Comparison of ENCODE assay signal across 8 cellular contexts in genomic region chr3:184230081-184230602, GRCh38. TPM values are rescaled to one million over a fixed set of nuclear protein-coding genes. Genes with fewer than 3 reads are reported as not detected.
DNase-seq lines count a peak whose midpoint lies in the region; ATAC-seq and TF ChIP-seq lines count a peak whose summit lies in the region.

No MANE protein-coding gene starts in this region.

- H3K36me3 Mint-ChIP-seq in natural killer cell treated with Interleukin-12 subunit alpha and Interleukin-12 subunit beta and Interleukin-15 and Interleukin-18, amount 100 ng/mL, for 72 hours, result peaks cover 6% of the 10 kb centered on the region

- H3K4me1 ChIP-seq in left ventricle myocardium inferior, result peaks cover 23% of the 10 kb centered on the region
- H3K4me1 ChIP-seq in urinary bladder (ENCODE audit: insufficient read depth), result peaks cover 4% of the 10 kb centered on the region

- 1% methylated on average over 61 of the region's 61 CpGs for WGBS in urinary bladder

- TF ChIP-seq CTCF in left ventricle myocardium inferior (IDR thresholded peaks at IDR 0.05; ENCODE audit: borderline replicate concordance) (no peak), VCaP (conservative IDR thresholded peaks at IDR 0.05) (no peak)

- H3K4me3 ChIP-seq in left ventricle myocardium inferior (peak overlapping the region; percentile 68), urinary bladder (ENCODE audit: low read depth, low read length) (peak overlapping the region; percentile 45)

- H3K4me1 Mint-ChIP-seq in natural killer cell treated with Interleukin-12 subunit alpha and Interleukin-12 subunit beta and Interleukin-15 and Interleukin-18, amount 100 ng/mL, for 72 hours (ENCODE audit: low read depth in 2 of 2), result peaks cover 6 to 12% of the 10 kb centered on the region in 2 donors

- intact Hi-C loops in left ventricle myocardium inferior (cut with micrococcal nuclease) (no loop called here), cardiac septum (cut with DNase I) (no loop called here)

- peaks cover 45 to 50% of the 10 kb centered on the region in 2 donors for H3K27me3 Mint-ChIP-seq in natural killer cell treated with Interleukin-12 subunit alpha and Interleukin-12 subunit beta and Interleukin-15 and Interleukin-18, amount 100 ng/mL, for 72 hours

- DNase-seq in left ventricle myocardium inferior (no peak), cardiac septum (ENCODE audit: low spot score) (no peak), left kidney (ENCODE audit: low read depth, low spot score) (peak; percentile 54), hippocampal formation (lab: John Stamatoyannopoulos, UW) (no peak), NCI-H1092 treated with DMSO at 0.1 percent for 48 hours (lab: John Stamatoyannopoulos, UW) (no peak)
- DNase-seq in natural killer cell treated with Interleukin-12 subunit alpha and Interleukin-12 subunit beta and Interleukin-15 and Interleukin-18, amount 100 ng/mL, for 72 hours (ENCODE audit: low spot score), result no peak

- peaks cover 99% of the 10 kb centered on the region for H3K27me3 ChIP-seq in left ventricle myocardium inferior (ENCODE audit: low read depth)

- no peak for ATAC-seq in natural killer cell treated with Interleukin-12 subunit alpha and Interleukin-12 subunit beta and Interleukin-15 and Interleukin-18, amount 100 ng/mL, for 72 hours

- H3K36me3 ChIP-seq in left ventricle myocardium inferior (no peaks in the 10 kb centered on the region), urinary bladder (ENCODE audit: insufficient read depth) (no peaks in the 10 kb centered on the region)

- no peaks in the 10 kb centered on the region for H3K9me3 ChIP-seq in left ventricle myocardium inferior (replicated peaks)

- no peak overlapping the region for H3K27ac Mint-ChIP-seq in natural killer cell treated with Interleukin-12 subunit alpha and Interleukin-12 subunit beta and Interleukin-15 and Interleukin-18, amount 100 ng/mL, for 72 hours

- H3K27ac ChIP-seq in left ventricle myocardium inferior (replicated peaks) (no peak overlapping the region), VCaP (peak overlapping the region; percentile 77), urinary bladder (ENCODE audit: low read depth) (no peak overlapping the region)

- H3K9me3 Mint-ChIP-seq in natural killer cell treated with Interleukin-12 subunit alpha and Interleukin-12 subunit beta and Interleukin-15 and Interleukin-18, amount 100 ng/mL, for 72 hours, result no peaks in the 10 kb centered on the region

- no peak overlapping the region for H3K4me3 Mint-ChIP-seq in natural killer cell treated with Interleukin-12 subunit alpha and Interleukin-12 subunit beta and Interleukin-15 and Interleukin-18, amount 100 ng/mL, for 72 hours

RNA-seq across cellular contexts. Expression of gene VWA5B2, which starts 0.8 kb away (rescaled TPM):
- total RNA-seq in left ventricle myocardium inferior (not detected), cardiac septum (not detected), urinary bladder (0.05 TPM)
- 0.33 TPM for polyA plus RNA-seq in urinary bladder
- total RNA-seq in natural killer cell treated with Interleukin-12 subunit alpha and Interleukin-12 subunit beta and Interleukin-15 and Interleukin-18, amount 100 ng/mL, for 72 hours, result not detected

RNA-seq across cellular contexts. Expression of gene ALG3, which starts 18.6 kb away (rescaled TPM):
- 16.1 TPM for total RNA-seq in left ventricle myocardium inferior
- 14.1 TPM for total RNA-seq in cardiac septum
- total RNA-seq in urinary bladder, result 17.0 TPM
- polyA plus RNA-seq in urinary bladder, result 49.5 TPM
- total RNA-seq in natural killer cell treated with Interleukin-12 subunit alpha and Interleukin-12 subunit beta and Interleukin-15 and Interleukin-18, amount 100 ng/mL, for 72 hours, result 10 to 100 TPM; 52.2 to 80.2 TPM

RNA-seq across cellular contexts. Expression of gene EEF1AKMT4, which starts 19.3 kb away (rescaled TPM):
- total RNA-seq in left ventricle myocardium inferior (1.6 TPM), cardiac septum (1.5 TPM), urinary bladder (1.7 TPM)
- polyA plus RNA-seq in urinary bladder, result 2.6 TPM
- 10 to 100 TPM; 11.9 to 16.8 TPM for total RNA-seq in natural killer cell treated with Interleukin-12 subunit alpha and Interleukin-12 subunit beta and Interleukin-15 and Interleukin-18, amount 100 ng/mL, for 72 hours

RNA-seq across cellular contexts. Expression of gene CAMK2N2, which starts 31.2 kb away (rescaled TPM):
- total RNA-seq in left ventricle myocardium inferior, result 0.16 TPM
- total RNA-seq in cardiac septum, result 0.30 TPM
- 0.26 TPM for total RNA-seq in urinary bladder
- 0.29 TPM for polyA plus RNA-seq in urinary bladder
- 1 to 10 TPM in 1 of 2 donors, under 1 TPM in 1; 0.53 to 1.2 TPM for total RNA-seq in natural killer cell treated with Interleukin-12 subunit alpha and Interleukin-12 subunit beta and Interleukin-15 and Interleukin-18, amount 100 ng/mL, for 72 hours

RNA-seq across cellular contexts. Expression of gene ABCF3, which starts 44.1 kb away (rescaled TPM):
- total RNA-seq in left ventricle myocardium inferior, result 70.2 TPM
- 61.5 TPM for total RNA-seq in cardiac septum
- 27.4 TPM for total RNA-seq in urinary bladder
- 38.8 TPM for polyA plus RNA-seq in urinary bladder
- 100 to 1,000 TPM; 102 to 144 TPM for total RNA-seq in natural killer cell treated with Interleukin-12 subunit alpha and Interleukin-12 subunit beta and Interleukin-15 and Interleukin-18, amount 100 ng/mL, for 72 hours
